In the genomic region with DNA sequence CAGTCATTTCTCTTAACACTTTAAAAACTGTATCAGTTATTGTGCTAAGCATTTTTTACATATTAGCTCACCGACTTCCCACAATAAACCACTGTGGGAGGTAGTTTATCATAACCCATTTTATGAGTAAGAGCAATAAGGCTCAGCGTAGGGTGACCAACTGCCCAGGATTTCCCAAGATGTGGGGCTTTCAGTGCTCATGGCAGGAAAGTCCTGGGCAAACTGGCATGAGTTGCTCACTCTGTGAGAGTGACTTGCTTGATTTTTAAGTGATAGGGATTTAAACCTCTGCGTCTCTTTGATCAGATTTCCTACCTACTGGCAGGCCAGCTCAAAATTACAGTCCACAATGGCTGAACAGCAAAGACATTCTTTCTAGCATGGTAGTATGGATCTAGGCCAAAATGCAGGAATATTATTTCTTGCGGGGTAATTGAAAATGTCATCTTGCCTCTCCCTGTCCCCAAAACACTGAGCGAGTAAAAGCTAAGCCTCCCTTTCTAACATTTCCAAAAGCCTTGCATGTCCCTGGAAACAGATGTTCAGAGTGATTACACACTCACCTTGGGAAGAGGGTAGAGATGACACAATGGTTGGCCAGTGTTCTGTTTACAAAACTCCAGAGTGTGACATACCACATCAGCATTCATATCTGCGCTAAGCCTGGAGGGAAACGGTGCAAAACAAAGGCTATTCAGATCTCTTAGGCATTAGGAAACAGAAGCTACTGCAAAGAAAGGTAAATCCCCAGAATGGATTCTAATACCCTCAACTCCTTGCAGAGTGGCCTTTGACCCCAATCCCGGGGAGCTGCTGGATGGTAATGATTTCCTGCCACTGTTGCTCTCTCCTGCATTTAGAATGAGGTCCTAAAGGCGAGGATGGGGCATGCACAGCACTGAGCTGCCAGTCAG, we compare ENCODE assay signal across 7 cellular contexts.
A peak's percentile ranks its signal among the peaks of the same experiment; 100 is the strongest.
DNase-seq lines count a peak whose midpoint lies in the region; ATAC-seq and TF ChIP-seq lines count a peak whose summit lies in the region.

No MANE protein-coding gene starts in this region.

- TF ChIP-seq CTCF in HFFc6 (IDR thresholded peaks at IDR 0.05): no peak
- no peak for TF ChIP-seq CTCF in RWPE2 (IDR thresholded peaks at IDR 0.05; ENCODE audit: poor library complexity, severe bottlenecking)
- no peak for TF ChIP-seq CTCF in foreskin keratinocyte (conservative IDR thresholded peaks at IDR 0.05)

- no peak overlapping the region for H3K4me3 ChIP-seq in RWPE2 (ENCODE audit: severe bottlenecking)
- H3K4me3 ChIP-seq in skeletal muscle satellite cell (ENCODE audit: low read length): peak overlapping the region; percentile 21

- H3K27me3 Mint-ChIP-seq in HFFc6 (ENCODE audit: insufficient read depth): peaks cover 6% of the 10 kb centered on the region; the same call in 1 of the 2 replicates

- ATAC-seq in RWPE2 (ENCODE audit: low read depth) (peak; percentile 86), foreskin keratinocyte (peak; percentile 92), GM19455 (IDR thresholded peaks at IDR 0.05; ENCODE audit: unreplicated experiment) (no peak), HG03039 (IDR thresholded peaks at IDR 0.05; ENCODE audit: unreplicated experiment) (no peak)

- H3K36me3 ChIP-seq in RWPE2 (ENCODE audit: low read depth) (no peaks in the 10 kb centered on the region), skeletal muscle satellite cell (ENCODE audit: insufficient read depth, low read length) (no peaks in the 10 kb centered on the region)

- no peaks in the 10 kb centered on the region for H3K9me3 ChIP-seq in RWPE2 (ENCODE audit: severe bottlenecking)
- H3K9me3 ChIP-seq in skeletal muscle satellite cell (replicated peaks; ENCODE audit: low read length): no peaks in the 10 kb centered on the region

- H3K27ac Mint-ChIP-seq in HFFc6: peak overlapping the region; percentile 19; the same call in 1 of the 2 replicates

- H3K4me1 Mint-ChIP-seq in HFFc6 (ENCODE audit: low read depth): peaks cover 12% of the 10 kb centered on the region

- H3K9ac ChIP-seq in skeletal muscle satellite cell (ENCODE audit: low read depth, low read length): peak overlapping the region; percentile 72

- H3K27me3 ChIP-seq in RWPE2 (ENCODE audit: insufficient read depth, poor library complexity, severe bottlenecking) (no peaks in the 10 kb centered on the region), foreskin keratinocyte (no peaks in the 10 kb centered on the region), skeletal muscle satellite cell (ENCODE audit: control insufficient read depth, insufficient read depth, low read length) (no peaks in the 10 kb centered on the region)

- DNase-seq in HFFc6 (peak; percentile 56), RWPE2 (ENCODE audit: low spot score) (no peak), foreskin keratinocyte (peak; percentile 82 to 94), germinal center (ENCODE audit: low spot score) (no peak)

- no peak overlapping the region for H3K4me3 Mint-ChIP-seq in HFFc6

- no peaks in the 10 kb centered on the region for H3K36me3 Mint-ChIP-seq in HFFc6 (ENCODE audit: low read depth)

- H3K9me3 Mint-ChIP-seq in HFFc6: no peaks in the 10 kb centered on the region

- peaks cover 27% of the 10 kb centered on the region for H3K4me1 ChIP-seq in RWPE2 (ENCODE audit: insufficient read depth, poor library complexity, severe bottlenecking)
- peaks cover 3% of the 10 kb centered on the region for H3K4me1 ChIP-seq in foreskin keratinocyte
- H3K4me1 ChIP-seq in skeletal muscle satellite cell (ENCODE audit: control insufficient read depth, insufficient read depth, low read length): peaks cover 27% of the 10 kb centered on the region

- H3K27ac ChIP-seq in RWPE2 (ENCODE audit: poor library complexity, severe bottlenecking) (peak overlapping the region; percentile 66), foreskin keratinocyte (peak overlapping the region; percentile 92)

- peak overlapping the region; percentile 69 for H3K4me2 ChIP-seq in skeletal muscle satellite cell (ENCODE audit: low read length)

Comparison
In these comparisons a context has a peak if more than half of its experiments do, and no peak if none do; other contexts are left out.
1. DNase-seq: peak in HFFc6 (single experiment) and foreskin keratinocyte (2 of 2); none in RWPE2 (single experiment) and germinal center (single experiment).
2. ATAC-seq: peak in RWPE2 (single experiment) and foreskin keratinocyte (single experiment); none in GM19455 (single experiment) and HG03039 (single experiment).